ENCODE assay signal across 20 cellular contexts in the genomic region with DNA sequence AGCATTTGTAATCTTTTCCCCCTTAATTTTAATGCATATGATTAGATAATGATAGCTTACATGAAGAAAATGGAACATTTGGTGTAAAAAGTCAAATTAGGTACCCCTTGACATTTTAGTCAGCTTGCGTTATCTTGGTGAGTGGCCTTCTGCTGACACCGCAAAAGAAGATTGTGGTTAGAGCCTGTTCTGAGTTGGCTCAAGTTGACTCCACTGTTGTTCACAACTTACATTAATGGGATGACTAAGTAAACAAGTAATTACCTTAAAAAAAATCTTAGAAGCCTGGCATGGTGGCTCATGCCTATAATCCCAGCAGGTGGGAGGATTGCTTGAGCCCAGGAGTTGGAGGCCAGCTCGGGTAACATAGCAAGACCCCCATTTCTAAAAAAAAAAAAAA.
"Had no signal": no experiment of that assay in that cellular context is flagged by ENCODE, and none has a peak within 500 bp of the region (broad histone marks: within the 10 kb centered on the region; RNA-seq: fewer than 3 reads in every experiment).

No MANE protein-coding gene starts in this region.

- ATAC-seq: effector memory CD8-positive, alpha-beta T cell; gastroesophageal sphincter; natural killer cell; upper lobe of right lung had no signal

- DNase-seq: activated CD4-positive, alpha-beta T cell treated with anti-CD3 and anti-CD28 coated beads for 1 hour; activated naive CD4-positive, alpha-beta T cell; activated T-cell treated with anti-CD3 and anti-CD28 coated beads, Interleukin-2, amount 50 U/mL, for 24 hours; adrenal gland; dorsolateral prefrontal cortex; effector memory CD8-positive, alpha-beta T cell; esophagus squamous epithelium; hypothalamus; midbrain; natural killer cell; retina; sigmoid colon; stimulated activated CD4-positive, alpha-beta T cell treated with anti-CD3 and anti-CD28 coated beads, Interleukin-2, amount 100 ng/mL, for 48 hours; stimulated activated naive CD4-positive, alpha-beta T cell treated with Interleukin-2 at 50 U/mL for 16 hours; upper lobe of right lung had no signal

- H3K9me3 Mint-ChIP-seq: activated T-cell treated with anti-CD3 and anti-CD28 coated beads, Interleukin-2, amount 50 U/mL, for 24 hours; activated T-helper 2 cell treated with anti-CD3 and anti-CD28 coated beads, Interferon-gamma antibody, Interleukin-2, Interleukin-4, amounts not matched to agents 10 μg/mL and 5 μg/mL and 100 μg/mL, durations not matched to agents 14 hours and 24 hours and 36 hours; central memory CD8-positive, alpha-beta T cell; effector memory CD8-positive, alpha-beta T cell; natural killer cell had no signal

- H3K4me1 Mint-ChIP-seq: natural killer cell had no signal

- H3K27ac Mint-ChIP-seq: activated naive CD8-positive, alpha-beta T cell; activated T-cell treated with anti-CD3 and anti-CD28 coated beads, Interleukin-2, amount 50 U/mL, for 24 hours; activated T-helper 2 cell treated with anti-CD3 and anti-CD28 coated beads, Interferon-gamma antibody, Interleukin-2, Interleukin-4, amounts not matched to agents 10 μg/mL and 5 μg/mL and 100 μg/mL, durations not matched to agents 14 hours and 24 hours and 36 hours; natural killer cell; progenitor cell of endocrine pancreas had no signal

- H3K4me3 Mint-ChIP-seq: activated naive CD8-positive, alpha-beta T cell; activated T-cell treated with anti-CD3 and anti-CD28 coated beads, Interleukin-2, amount 50 U/mL, for 24 hours; central memory CD8-positive, alpha-beta T cell; effector memory CD8-positive, alpha-beta T cell; natural killer cell had no signal
